ENCODE assay signal across 12 cellular contexts in the genomic region with DNA sequence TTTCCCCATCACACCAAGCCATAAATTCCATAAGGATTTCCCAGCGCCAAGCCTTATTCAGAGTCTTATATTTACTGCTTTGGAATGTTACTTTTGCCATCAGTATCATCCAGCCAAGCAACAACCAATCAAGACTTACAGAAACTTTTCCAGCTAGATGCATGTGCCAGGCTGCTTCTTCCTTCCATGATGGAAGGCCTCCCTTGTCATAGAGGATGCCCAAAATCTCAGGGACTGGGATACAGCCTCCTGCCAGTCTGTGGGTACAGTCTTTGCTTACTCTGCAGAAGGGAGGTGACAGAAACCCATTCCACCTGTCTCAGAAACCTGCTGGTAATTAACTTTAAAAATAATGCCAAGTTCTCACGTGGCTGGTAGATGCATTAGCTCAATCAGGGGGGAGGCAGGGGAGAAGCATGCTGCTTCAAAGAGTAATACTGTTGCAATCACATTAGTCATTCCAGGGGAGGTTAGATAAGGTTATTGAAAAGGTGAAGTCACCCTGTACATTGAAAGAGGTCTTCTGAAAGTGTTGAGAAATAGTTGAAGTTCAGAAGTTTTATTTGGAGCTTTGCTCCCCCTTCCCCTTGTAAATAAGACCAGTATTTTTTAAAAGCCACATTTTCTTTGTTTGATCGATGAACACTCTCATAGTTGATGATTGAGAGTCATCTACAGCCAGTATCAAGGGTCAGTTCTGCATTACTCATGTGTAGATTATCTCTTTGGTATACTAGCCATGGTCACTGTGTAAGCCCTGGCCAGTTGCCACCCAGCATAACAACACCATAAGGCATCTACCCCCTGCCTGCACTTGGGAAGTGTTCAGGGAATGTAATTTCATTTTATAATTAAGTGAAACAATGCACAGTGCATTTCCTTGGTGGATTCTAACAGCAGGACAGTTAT. TPM values are rescaled to one million over a fixed set of nuclear protein-coding genes. Genes with fewer than 3 reads are reported as not detected.
A peak's percentile ranks its signal among the peaks of the same experiment; 100 is the strongest.
DNase-seq lines count a peak whose midpoint lies in the region; ATAC-seq, FAIRE-seq and TF ChIP-seq lines count a peak whose summit lies in the region.
"Had no signal": no experiment of that assay in that cellular context is flagged by ENCODE, and none has a peak within 500 bp of the region (broad histone marks: within the 10 kb centered on the region; RNA-seq: fewer than 3 reads in every experiment).

No MANE protein-coding gene starts in this region.

- FAIRE-seq in RCC 7860 (lab: Jason Lieb, UNC) = peak; percentile 87

- no peaks in the 10 kb centered on the region for H3K27me3 Mint-ChIP-seq in Calu3 (ENCODE audit: unreplicated experiment)

- H3K27ac Mint-ChIP-seq in Calu3 (ENCODE audit: unreplicated experiment) = peak overlapping the region; percentile 71
- H3K27ac Mint-ChIP-seq: B cell had no signal

- H3K4me1 ChIP-seq in mucosa of descending colon (ENCODE audit: low read depth) = peaks cover 18% of the 10 kb centered on the region

- no peaks in the 10 kb centered on the region for H3K36me3 ChIP-seq in mucosa of descending colon (ENCODE audit: low read depth)

- intact Hi-C loops in Calu3 (cut with micrococcal nuclease; ENCODE audit: unreplicated experiment) (loop anchor here (5.0 to 10.0 kb wide), 2 partner anchors 50 to 382 kb away; partner anchors contain the start of gene TOM1L1), mucosa of descending colon (cut with DNase I, micrococcal nuclease) (no loop called here), posterior cingulate gyrus (cut with DNase I) (no loop called here)

- peak; percentile 89 for ATAC-seq in mucosa of descending colon

- H3K4me1 Mint-ChIP-seq in Calu3 (ENCODE audit: low read depth, unreplicated experiment) = peaks cover 46% of the 10 kb centered on the region
- H3K4me1 Mint-ChIP-seq: B cell had no signal

- H3K4me3 ChIP-seq in epithelial cell of proximal tubule (ENCODE audit: low read depth, low read length) (no peak overlapping the region), mucosa of descending colon (no peak overlapping the region)
- H3K4me3 ChIP-seq: skin epidermis had no signal

- peaks cover 6% of the 10 kb centered on the region for H3K36me3 Mint-ChIP-seq in Calu3 (ENCODE audit: insufficient read depth, unreplicated experiment)

- H3K9me3 ChIP-seq in mucosa of descending colon = no peaks in the 10 kb centered on the region

- TF ChIP-seq CTCF in Calu3 (IDR thresholded peaks at IDR 0.05; ENCODE audit: unreplicated experiment) (no peak), epithelial cell of proximal tubule (conservative IDR thresholded peaks at IDR 0.05; ENCODE audit: low read depth, low read length) (no peak), mucosa of descending colon (IDR thresholded peaks at IDR 0.05) (no peak)

- CTCF ChIA-PET in Calu3 (lab: Charles Lee) = no interaction called here

- BruUV-seq in Calu3 (replicated peaks; lab: Mats Ljungman, UMichigan) = no TSS peak

- peak overlapping the region; percentile 21 for H3K4me3 Mint-ChIP-seq in Calu3 (ENCODE audit: low read depth, unreplicated experiment)
- H3K4me3 Mint-ChIP-seq: B cell had no signal

- H3K9me3 Mint-ChIP-seq in Calu3 (ENCODE audit: low read depth, unreplicated experiment) = no peaks in the 10 kb centered on the region

- DNase-seq in Calu3 = peak; percentile 58
- peak; percentile 79 for DNase-seq in RCC 7860 (ENCODE audit: low spot score)
- DNase-seq in epithelial cell of proximal tubule (ENCODE audit: low read depth) = peak; percentile 96
- DNase-seq in mucosa of descending colon = peak; percentile 64 to 92 (median 71)
- no peak for DNase-seq in posterior cingulate gyrus
- DNase-seq in retina = no peak
- DNase-seq in activated CD4-positive, CD25-positive, alpha-beta regulatory T cell (lab: John Stamatoyannopoulos, UW) = no peak
- no peak for DNase-seq in stimulated activated CD4-positive, alpha-beta T cell treated with anti-CD3 and anti-CD28 coated beads, Interleukin-4, amount 100 ng/mL, for 24 hours
- DNase-seq: MM.1S had no signal

RNA-seq across cellular contexts. Expression of gene HLF, which starts 22.2 kb away (rescaled TPM):
- total RNA-seq in Calu3 (2022) (1.3 and 3.3 TPM in 2 replicates), epithelial cell of proximal tubule (0.22 and 0.75 TPM in 2 replicates), mucosa of descending colon (10 to 100 TPM in 1 of 3 donors, 1 to 10 TPM in 2; 1.3 to 34.9 (median 3.5) TPM)
- total RNA-seq: B cell, lung microvascular endothelial cell had no signal

Comparison
In these comparisons a context has a peak if more than half of its experiments do, and no peak if none do; other contexts are left out.
1. DNase-seq: peak in Calu3 (single experiment), RCC 7860 (single experiment), epithelial cell of proximal tubule (single experiment) and mucosa of descending colon (3 of 3); none in posterior cingulate gyrus (0 of 10), retina (single experiment), activated CD4-positive, CD25-positive, alpha-beta regulatory T cell (0 of 4) and stimulated activated CD4-positive, alpha-beta T cell treated with anti-CD3 and anti-CD28 coated beads, Interleukin-4, amount 100 ng/mL, for 24 hours (single experiment).